ENCODE assay signal across 1 cellular context in genomic region chr6:136249811-136250685, GRCh38.
TF ChIP-seq lines count a peak whose summit lies in the region.

TSS of gene MTFR2 (minus strand) at chr6:136250311. CDS start at chr6:136249099, 1,212 bp downstream.

TF ChIP-seq in K562, 482 proteins besides CTCF, POLR2A, EP300 and RAD21 (continued from another document and continues in another):
- TF ChIP-seq SFPQ (IDR thresholded peaks at IDR 0.05; ENCODE audit: low read depth, low read length) (no peak), OTX1 (CRISPR knock-in tag; IDR thresholded peaks at IDR 0.05) (no peak; the same call in 1 of the 2 replicates), PPARD (CRISPR knock-in tag; IDR thresholded peaks at IDR 0.05) (no peak), SMAD2 (IDR thresholded peaks at IDR 0.05; ENCODE audit: low read depth, low read length) (no peak), MED1 (CRISPR knock-in tag; IDR thresholded peaks at IDR 0.05; ENCODE audit: borderline replicate concordance) (no peak), FUS (optimal IDR thresholded peaks at IDR 0.05; ENCODE audit: low read depth, low read length) (no peak), KAT7 (CRISPR knock-in tag; IDR thresholded peaks at IDR 0.05; ENCODE audit: borderline replicate concordance) (0 out of 2 replicates have a peak, but pooled peaks have one; percentile 67), HDAC2 (IDR thresholded peaks at IDR 0.05) (peak; percentile 98), E2F6 (IDR thresholded peaks at IDR 0.05; ENCODE audit: borderline replicate concordance in 1 of 2, extremely low read depth in 1 of 2, insufficient read depth in 1 of 2, insufficient read length in 1 of 2, low read depth in 1 of 2, low read length in 1 of 2, poor library complexity in 1 of 2, severe bottlenecking in 1 of 2) (peak in 1 of 2 experiments; percentile 27), ZNF444 (CRISPR knock-in tag; IDR thresholded peaks at IDR 0.05) (no peak), KLF16 (IDR thresholded peaks at IDR 0.05) (0 out of 2 replicates have a peak, but pooled peaks have one; percentile 2), ZNF274 (IDR thresholded peaks at IDR 0.05; ENCODE audit: borderline replicate concordance, low read depth, low read length) (no peak), DPF2 (IDR thresholded peaks at IDR 0.05) (0 out of 2 replicates have a peak, but pooled peaks have one; percentile 31), PREB (CRISPR knock-in tag; IDR thresholded peaks at IDR 0.05) (no peak), BRD9 (IDR thresholded peaks at IDR 0.05; ENCODE audit: low read depth, partially characterized antibody) (no peak), ZNF165 (CRISPR knock-in tag; IDR thresholded peaks at IDR 0.05; ENCODE audit: borderline replicate concordance) (no peak), ZNF324 (CRISPR knock-in tag; IDR thresholded peaks at IDR 0.05) (peak; percentile 11; the same call in 1 of the 2 replicates), RBM22 (IDR thresholded peaks at IDR 0.05; ENCODE audit: low read depth, low read length, poor library complexity, severe bottlenecking) (peak; percentile 99), CUX1 (CRISPR knock-in tag; IDR thresholded peaks at IDR 0.05) (no peak), CREB5 (CRISPR knock-in tag; IDR thresholded peaks at IDR 0.05) (no peak), TAF7 (tag; IDR thresholded peaks at IDR 0.05) (0 out of 2 replicates have a peak, but pooled peaks have one; percentile 43), HDAC1 (IDR thresholded peaks at IDR 0.05) (peak; percentile 89 to 100; a peak in 3 of 4 replicates), MIER1 (IDR thresholded peaks at IDR 0.05; ENCODE audit: low read depth) (no peak), POU5F1 (IDR thresholded peaks at IDR 0.05; ENCODE audit: borderline replicate concordance, low read depth, low read length, partially characterized antibody) (peak; percentile 92), SMARCE1 (IDR thresholded peaks at IDR 0.05) (0 out of 2 replicates have a peak, but pooled peaks have one; percentile 9), ZNF586 (CRISPR knock-in tag; conservative IDR thresholded peaks at IDR 0.05) (no peak), NEUROD1 (IDR thresholded peaks at IDR 0.05; ENCODE audit: borderline replicate concordance, low read depth, low read length, partially characterized antibody) (peak; percentile 98), RBBP5 (IDR thresholded peaks at IDR 0.05; ENCODE audit: borderline replicate concordance, insufficient read depth, low read length, poor library complexity, severe bottlenecking) (peak; percentile 89), U2AF2 (optimal IDR thresholded peaks at IDR 0.05; ENCODE audit: low read depth, low read length) (no peak), EGR1 (conservative IDR thresholded peaks at IDR 0.05) (peak; percentile 43), HMG20A (CRISPR knock-in tag; conservative IDR thresholded peaks at IDR 0.05) (no peak), ZBTB49 (CRISPR knock-in tag; IDR thresholded peaks at IDR 0.05; ENCODE audit: borderline replicate concordance) (no peak), GMEB1 (CRISPR knock-in tag; IDR thresholded peaks at IDR 0.05) (peak; percentile 40), RUNX1 (IDR thresholded peaks at IDR 0.05; ENCODE audit: low read depth) (peak; percentile 60; the same call in 1 of the 2 replicates), NR0B1 (IDR thresholded peaks at IDR 0.05; ENCODE audit: partially characterized antibody) (no peak), NFATC3 (IDR thresholded peaks at IDR 0.05) (no peak), THRA (IDR thresholded peaks at IDR 0.05) (peak; percentile 67), BHLHE40 (IDR thresholded peaks at IDR 0.05; ENCODE audit: low read length) (peak; percentile 71), BCL6 (CRISPR knock-in tag; IDR thresholded peaks at IDR 0.05) (no peak), ZNF644 (tag; IDR thresholded peaks at IDR 0.05; ENCODE audit: low read depth) (no peak), KLF1 (tag; IDR thresholded peaks at IDR 0.05) (no peak)
